ENCODE assay signal across 27 cellular contexts in genomic region chr9:94034511-94034910, GRCh38.
"Had no signal": no experiment of that assay in that cellular context is flagged by ENCODE, and none has a peak within 500 bp of the region (broad histone marks: within the 10 kb centered on the region; RNA-seq: fewer than 3 reads in every experiment).

No MANE protein-coding gene starts in this region.

- FAIRE-seq: colon, endometrium, endothelial cell of umbilical vein had no signal

- H3K9me3 ChIP-seq: colonic mucosa, esophagus muscularis mucosa, esophagus squamous epithelium, gastrocnemius medialis, gastroesophageal sphincter, heart right ventricle had no signal

- H3K27me3 ChIP-seq: colonic mucosa, dorsolateral prefrontal cortex, esophagus muscularis mucosa, esophagus squamous epithelium, foreskin keratinocyte, gastrocnemius medialis, gastroesophageal sphincter, heart left ventricle, heart right ventricle had no signal

- DNase-seq: colonic mucosa; cortex of kidney; dermis blood vessel endothelial cell; dorsolateral prefrontal cortex; effector CD4-positive, alpha-beta T cell; effector CD8-positive, alpha-beta T cell; effector memory CD4-positive, alpha-beta T cell; effector memory CD8-positive, alpha-beta T cell; endodermal cell; erythroblast; esophagus squamous epithelium; foreskin fibroblast; foreskin keratinocyte; foreskin melanocyte; gastrocnemius medialis; glutamatergic neuron; head of caudate nucleus; heart left ventricle; heart right ventricle had no signal

- H3K4me3 ChIP-seq: colonic mucosa, coronary artery, dorsolateral prefrontal cortex, esophagus muscularis mucosa, esophagus squamous epithelium, gastrocnemius medialis, gastroesophageal sphincter, heart left ventricle, heart right ventricle had no signal

- ATAC-seq: effector memory CD8-positive, alpha-beta T cell; esophagus mucosa; foreskin keratinocyte; gastrocnemius medialis; gastroesophageal sphincter; heart left ventricle; heart right ventricle had no signal

- H3K27ac ChIP-seq: colonic mucosa, coronary artery, dorsolateral prefrontal cortex, epithelial cell of prostate, esophagus muscularis mucosa, esophagus squamous epithelium, foreskin keratinocyte, gastrocnemius medialis, gastroesophageal sphincter, heart left ventricle, heart right ventricle had no signal

- H3K4me1 ChIP-seq: colonic mucosa had no signal

- H3K36me3 ChIP-seq: colonic mucosa, esophagus muscularis mucosa, esophagus squamous epithelium, gastrocnemius medialis, gastroesophageal sphincter had no signal
